ENCODE assay signal across 26 cellular contexts in genomic region chr16:75599452-75600277, GRCh38. TPM values are rescaled to one million over a fixed set of nuclear protein-coding genes. Genes with fewer than 3 reads are reported as not detected.
DNase-seq lines count a peak whose midpoint lies in the region; TF ChIP-seq lines count a peak whose summit lies in the region.
"Had no signal": no experiment of that assay in that cellular context is flagged by ENCODE, and none has a peak within 500 bp of the region (broad histone marks: within the 10 kb centered on the region; RNA-seq: fewer than 3 reads in every experiment).

No MANE protein-coding gene starts in this region.

- no peaks in the 10 kb centered on the region for H3K79me2 ChIP-seq in GM23248 (ENCODE audit: insufficient read depth)

- in situ Hi-C loops in GM23248 (cut with MboI), result loop anchor here (25.0 kb wide), 1 partner anchor 387 kb away; the partner anchor contains the start of genes CTRB1 and CTRB2

- H3K27ac Mint-ChIP-seq in brain (peak overlapping the region in 3 of 5 experiments; percentile 65 to 79 (median 79)), progenitor cell of endocrine pancreas (peak overlapping the region; percentile 92)
- H3K27ac Mint-ChIP-seq in activated T-helper 2 cell treated with anti-CD3 and anti-CD28 coated beads, Interferon-gamma antibody, Interleukin-2, Interleukin-4, amounts not matched to agents 10 μg/mL and 5 μg/mL and 100 μg/mL, durations not matched to agents 14 hours and 24 hours and 36 hours, result no peak overlapping the region
- peak overlapping the region in 2 of 8 donors; percentile 23 to 71 for H3K27ac Mint-ChIP-seq in CD8-positive, alpha-beta memory T cell
- H3K27ac Mint-ChIP-seq: activated CD4-positive, alpha-beta T cell treated with anti-CD3 and anti-CD28 coated beads for 36 hours; memory B cell had no signal

- TF ChIP-seq CTCF in AG10803 (conservative IDR thresholded peaks at IDR 0.05; ENCODE audit: low read length) (no peak), brain (conservative IDR thresholded peaks at IDR 0.05) (no peak), progenitor cell of endocrine pancreas (IDR thresholded peaks at IDR 0.05; ENCODE audit: unreplicated experiment) (no peak)

- intact Hi-C loops in activated T-helper 2 cell treated with anti-CD3 and anti-CD28 coated beads, Interferon-gamma antibody, Interleukin-2, Interleukin-4, amounts not matched to agents 10 μg/mL and 5 μg/mL and 100 μg/mL, durations not matched to agents 14 hours and 24 hours and 36 hours (cut with micrococcal nuclease), result no loop called here

- 98% methylated on average over 6 of the region's 6 CpGs for WGBS in GM23248 (ENCODE audit: low coverage in 1 of 2, low lambda C conversion rate in 2 of 2, missing lambda C conversion rate in 2 of 2), 2 experiments

- peaks cover 9% of the 10 kb centered on the region; the same call in 1 of the 2 replicates for H3K4me1 ChIP-seq in GM23248 (ENCODE audit: insufficient read depth)
- H3K4me1 ChIP-seq in CD8-positive, alpha-beta memory T cell (ENCODE audit: insufficient read depth, low read length), result no peaks in the 10 kb centered on the region
- H3K4me1 ChIP-seq: esophagus squamous epithelium, right atrium auricular region, uterus had no signal

- H2AFZ ChIP-seq in GM23248, result no peak overlapping the region

- H3K9me3 Mint-ChIP-seq in brain (peaks cover 4 to 12% (median 4%) of the 10 kb centered on the region in 5 experiments), progenitor cell of endocrine pancreas (ENCODE audit: low read depth) (peaks cover 3% of the 10 kb centered on the region)
- peaks cover 20% of the 10 kb centered on the region for H3K9me3 Mint-ChIP-seq in activated T-helper 2 cell treated with anti-CD3 and anti-CD28 coated beads, Interferon-gamma antibody, Interleukin-2, Interleukin-4, amounts not matched to agents 10 μg/mL and 5 μg/mL and 100 μg/mL, durations not matched to agents 14 hours and 24 hours and 36 hours
- H3K9me3 Mint-ChIP-seq in CD8-positive, alpha-beta memory T cell, result peaks cover 0 to 9% (median 6%) of the 10 kb centered on the region in 5 donors

- no peak overlapping the region for H3K4me3 ChIP-seq in AG10803 (ENCODE audit: low read length)
- H3K4me3 ChIP-seq in GM23248, result no peak overlapping the region
- no peak overlapping the region for H3K4me3 ChIP-seq in CD8-positive, alpha-beta memory T cell (ENCODE audit: low read length)
- H3K4me3 ChIP-seq: esophagus squamous epithelium, right atrium auricular region, uterus had no signal

- no peaks in the 10 kb centered on the region for H3K9me2 ChIP-seq in GM23248 (ENCODE audit: insufficient read depth)

- H4K20me1 ChIP-seq in GM23248 (ENCODE audit: insufficient read depth), result no peaks in the 10 kb centered on the region

- DNase-seq in AG10803 (ENCODE audit: low read depth), result peak; percentile 9
- DNase-seq in GM23248, result peak; percentile 20
- DNase-seq in progenitor cell of endocrine pancreas (ENCODE audit: low spot score, unreplicated experiment), result no peak
- no peak for DNase-seq in DMS153 (lab: John Stamatoyannopoulos, UW)
- DNase-seq in activated T-helper 2 cell treated with anti-CD3 and anti-CD28 coated beads, Interferon-gamma antibody, Interleukin-2, Interleukin-4, amounts not matched to agents 10 μg/mL and 5 μg/mL and 100 μg/mL, durations not matched to agents 14 hours and 24 hours and 36 hours (ENCODE audit: low spot score), result no peak
- no peak for DNase-seq in CD8-positive, alpha-beta memory T cell
- DNase-seq: activated CD4-positive, alpha-beta T cell treated with anti-CD3 and anti-CD28 coated beads for 36 hours; activated CD8-positive, alpha-beta memory T cell treated with anti-CD3 and anti-CD28 coated beads for 24 hours; activated naive CD4-positive, alpha-beta T cell treated with anti-CD3 and anti-CD28 coated beads, Interleukin-2, amount 50 U/mL, for 16 hours; activated T-cell treated with anti-CD3 and anti-CD28 coated beads, Interleukin-2, amount 50 U/mL, for 48 hours; AML-193; DMS79 treated with DMSO at 0.1 percent for 48 hours; effector CD8-positive, alpha-beta T cell; esophagus squamous epithelium; kidney glomerular epithelial cell; naive thymus-derived CD8-positive, alpha-beta T cell; NCI-H2081; NCI-H345; NCI-H774; SIG-M5; T-helper 1 cell; uterus had no signal

- peaks cover 9% of the 10 kb centered on the region for H3K4me1 Mint-ChIP-seq in brain
- no peaks in the 10 kb centered on the region for H3K4me1 Mint-ChIP-seq in progenitor cell of endocrine pancreas (ENCODE audit: low read depth)
- peaks cover 4% of the 10 kb centered on the region for H3K4me1 Mint-ChIP-seq in activated T-helper 2 cell treated with anti-CD3 and anti-CD28 coated beads, Interferon-gamma antibody, Interleukin-2, Interleukin-4, amounts not matched to agents 10 μg/mL and 5 μg/mL and 100 μg/mL, durations not matched to agents 14 hours and 24 hours and 36 hours (ENCODE audit: low read depth)
- H3K4me1 Mint-ChIP-seq in CD8-positive, alpha-beta memory T cell, result peaks cover 3 to 12% (median 6%) of the 10 kb centered on the region in 3 donors
- H3K4me1 Mint-ChIP-seq: memory B cell had no signal

- no peaks in the 10 kb centered on the region for H3K9me3 ChIP-seq in GM23248 (ENCODE audit: low read depth)
- H3K9me3 ChIP-seq in CD8-positive, alpha-beta memory T cell (ENCODE audit: low read length), result no peaks in the 10 kb centered on the region
- H3K9me3 ChIP-seq: right atrium auricular region, uterus had no signal

- H3K27me3 Mint-ChIP-seq in brain, result peaks cover 3% of the 10 kb centered on the region
- no peaks in the 10 kb centered on the region for H3K27me3 Mint-ChIP-seq in progenitor cell of endocrine pancreas
- H3K27me3 Mint-ChIP-seq in activated T-helper 2 cell treated with anti-CD3 and anti-CD28 coated beads, Interferon-gamma antibody, Interleukin-2, Interleukin-4, amounts not matched to agents 10 μg/mL and 5 μg/mL and 100 μg/mL, durations not matched to agents 14 hours and 24 hours and 36 hours (ENCODE audit: low read depth), result no peaks in the 10 kb centered on the region
- no peaks in the 10 kb centered on the region for H3K27me3 Mint-ChIP-seq in CD8-positive, alpha-beta memory T cell
- H3K27me3 Mint-ChIP-seq: activated CD4-positive, alpha-beta T cell treated with anti-CD3 and anti-CD28 coated beads for 36 hours; memory B cell; naive thymus-derived CD8-positive, alpha-beta T cell had no signal

- H3K9ac ChIP-seq in GM23248, result no peak overlapping the region
- H3K9ac ChIP-seq: KMS-11 had no signal

- CTCF ChIA-PET in CD8-positive, alpha-beta memory T cell (lab: Charles Lee), result interaction anchor here (1.4 to 1.5 kb wide), 2 partner anchors 12 to 22 kb away, joined by 3 to 5 read pairs; no protein-coding TSS in a partner anchor

- H3K36me3 ChIP-seq in GM23248 (ENCODE audit: low read depth), result peaks cover 34% of the 10 kb centered on the region; the same call in 1 of the 2 replicates
- peaks cover 36% of the 10 kb centered on the region for H3K36me3 ChIP-seq in CD8-positive, alpha-beta memory T cell (ENCODE audit: insufficient read depth, low read length)
- H3K36me3 ChIP-seq: uterus had no signal

- no peak overlapping the region for H3K4me2 ChIP-seq in GM23248 (ENCODE audit: unreplicated experiment)
- H3K4me2 ChIP-seq: KMS-11 had no signal

- H3K27ac ChIP-seq in GM23248, result no peak overlapping the region
- no peak overlapping the region for H3K27ac ChIP-seq in CD8-positive, alpha-beta memory T cell (ENCODE audit: low read depth, low read length)
- H3K27ac ChIP-seq: esophagus squamous epithelium, KMS-11, right atrium auricular region, uterus had no signal

- H3F3A ChIP-seq in GM23248 (ENCODE audit: insufficient read depth), result 0 out of 2 replicates have a peak, but pooled peaks cover 6% of the 10 kb centered on the region

- H3K4me3 Mint-ChIP-seq in brain (no peak overlapping the region), progenitor cell of endocrine pancreas (ENCODE audit: low read depth) (no peak overlapping the region)
- no peak overlapping the region for H3K4me3 Mint-ChIP-seq in activated T-helper 2 cell treated with anti-CD3 and anti-CD28 coated beads, Interferon-gamma antibody, Interleukin-2, Interleukin-4, amounts not matched to agents 10 μg/mL and 5 μg/mL and 100 μg/mL, durations not matched to agents 14 hours and 24 hours and 36 hours (ENCODE audit: low read depth)
- H3K4me3 Mint-ChIP-seq in CD8-positive, alpha-beta memory T cell, result no peak overlapping the region
- H3K4me3 Mint-ChIP-seq: activated CD4-positive, alpha-beta T cell treated with anti-CD3 and anti-CD28 coated beads for 36 hours; memory B cell; naive thymus-derived CD8-positive, alpha-beta T cell had no signal

- H3K27me3 ChIP-seq in GM23248 (replicated peaks; ENCODE audit: insufficient read depth), result no peaks in the 10 kb centered on the region
- no peaks in the 10 kb centered on the region for H3K27me3 ChIP-seq in CD8-positive, alpha-beta memory T cell (ENCODE audit: insufficient read depth, low read length, poor library complexity, severe bottlenecking)
- H3K27me3 ChIP-seq: esophagus squamous epithelium, right atrium auricular region, uterus had no signal

- peaks cover 74% of the 10 kb centered on the region for H3K36me3 Mint-ChIP-seq in brain
- peaks cover 41% of the 10 kb centered on the region for H3K36me3 Mint-ChIP-seq in progenitor cell of endocrine pancreas (ENCODE audit: insufficient read depth)
- peaks cover 63% of the 10 kb centered on the region for H3K36me3 Mint-ChIP-seq in activated T-helper 2 cell treated with anti-CD3 and anti-CD28 coated beads, Interferon-gamma antibody, Interleukin-2, Interleukin-4, amounts not matched to agents 10 μg/mL and 5 μg/mL and 100 μg/mL, durations not matched to agents 14 hours and 24 hours and 36 hours (ENCODE audit: low read depth)
- H3K36me3 Mint-ChIP-seq in CD8-positive, alpha-beta memory T cell, result peaks cover 40 to 76% (median 42%) of the 10 kb centered on the region in 3 donors

- POLR2A ChIA-PET in CD8-positive, alpha-beta memory T cell (lab: Charles Lee), result no interaction called here

RNA-seq across cellular contexts. Expression of gene ADAT1, which starts 23.4 kb away (rescaled TPM):
- 31.3 and 40.1 TPM in 2 replicates for total RNA-seq in GM23248 (2014; rRNA removed; shearing (Covaris generic))
- polyA plus RNA-seq in GM23248 (2016; fragmentation: Nextera tagmentation; extraction: Ambion mirVana), result 18.9 and 25.8 TPM in 2 replicates
- 59.0 TPM for polyA plus RNA-seq in brain (ENCODE audit: insufficient read depth, low read depth, low replicate concordance)
- total RNA-seq in progenitor cell of endocrine pancreas, result 61.2 and 65.8 TPM in 2 replicates
- total RNA-seq in activated T-helper 2 cell treated with anti-CD3 and anti-CD28 coated beads, Interferon-gamma antibody, Interleukin-2, Interleukin-4, amounts not matched to agents 10 μg/mL and 5 μg/mL and 100 μg/mL, durations not matched to agents 14 hours and 24 hours and 36 hours, result 45.3 and 54.0 TPM in 2 replicates
- total RNA-seq in CD8-positive, alpha-beta memory T cell, result 10 to 100 TPM; 57.9 to 59.8 TPM
- polyA plus RNA-seq in CD8-positive, alpha-beta memory T cell, result 70.5 TPM

RNA-seq across cellular contexts. Expression of gene GABARAPL2, which starts 33.5 kb away (rescaled TPM):
- total RNA-seq in GM23248 (2014; rRNA removed; shearing (Covaris generic)), result 52.7 and 57.5 TPM in 2 replicates
- polyA plus RNA-seq in GM23248 (2016; fragmentation: Nextera tagmentation; extraction: Ambion mirVana) (252 and 257 TPM in 2 replicates), brain (ENCODE audit: insufficient read depth, low read depth, low replicate concordance) (294 TPM)
- total RNA-seq in progenitor cell of endocrine pancreas, result 75.0 and 79.0 TPM in 2 replicates
- total RNA-seq in activated T-helper 2 cell treated with anti-CD3 and anti-CD28 coated beads, Interferon-gamma antibody, Interleukin-2, Interleukin-4, amounts not matched to agents 10 μg/mL and 5 μg/mL and 100 μg/mL, durations not matched to agents 14 hours and 24 hours and 36 hours, result 69.2 and 69.4 TPM in 2 replicates
- total RNA-seq in CD8-positive, alpha-beta memory T cell, result 10 to 100 TPM; 61.7 to 66.2 TPM
- polyA plus RNA-seq in CD8-positive, alpha-beta memory T cell, result 331 TPM

RNA-seq across cellular contexts. Expression of gene TMEM231, which starts 43.6 kb away (rescaled TPM):
- total RNA-seq in GM23248 (2014; rRNA removed; shearing (Covaris generic)), result 14.2 and 20.3 TPM in 2 replicates
- polyA plus RNA-seq in GM23248 (2016; fragmentation: Nextera tagmentation; extraction: Ambion mirVana) (12.7 and 13.5 TPM in 2 replicates), brain (ENCODE audit: insufficient read depth, low read depth, low replicate concordance) (14.4 TPM)
- 10.8 and 13.1 TPM in 2 replicates for total RNA-seq in progenitor cell of endocrine pancreas
- 2.7 and 3.4 TPM in 2 replicates for total RNA-seq in activated T-helper 2 cell treated with anti-CD3 and anti-CD28 coated beads, Interferon-gamma antibody, Interleukin-2, Interleukin-4, amounts not matched to agents 10 μg/mL and 5 μg/mL and 100 μg/mL, durations not matched to agents 14 hours and 24 hours and 36 hours
- 1 to 10 TPM; 5.3 to 5.4 TPM for total RNA-seq in CD8-positive, alpha-beta memory T cell
- polyA plus RNA-seq in CD8-positive, alpha-beta memory T cell, result 3.4 TPM

RNA-seq across cellular contexts. Expression of gene KARS1, which starts 47.8 kb away (rescaled TPM):
- total RNA-seq in GM23248 (2014; rRNA removed; shearing (Covaris generic)), result 114 and 117 TPM in 2 replicates
- 130 and 134 TPM in 2 replicates for polyA plus RNA-seq in GM23248 (2016; fragmentation: Nextera tagmentation; extraction: Ambion mirVana)
- polyA plus RNA-seq in brain (ENCODE audit: insufficient read depth, low read depth, low replicate concordance), result 170 TPM
- 126 and 127 TPM in 2 replicates for total RNA-seq in progenitor cell of endocrine pancreas
- total RNA-seq in activated T-helper 2 cell treated with anti-CD3 and anti-CD28 coated beads, Interferon-gamma antibody, Interleukin-2, Interleukin-4, amounts not matched to agents 10 μg/mL and 5 μg/mL and 100 μg/mL, durations not matched to agents 14 hours and 24 hours and 36 hours, result 256 and 269 TPM in 2 replicates
- total RNA-seq in CD8-positive, alpha-beta memory T cell, result 100 to 1,000 TPM; 291 to 307 TPM
- 258 TPM for polyA plus RNA-seq in CD8-positive, alpha-beta memory T cell

RNA-seq across cellular contexts. Expression of gene TERF2IP, which starts 47.9 kb away (rescaled TPM):
- 44.8 and 60.7 TPM in 2 replicates for total RNA-seq in GM23248 (2014; rRNA removed; shearing (Covaris generic))
- polyA plus RNA-seq in GM23248 (2016; fragmentation: Nextera tagmentation; extraction: Ambion mirVana) (59.8 and 66.9 TPM in 2 replicates), brain (ENCODE audit: insufficient read depth, low read depth, low replicate concordance) (340 TPM)
- 42.1 and 43.0 TPM in 2 replicates for total RNA-seq in progenitor cell of endocrine pancreas
- 73.6 and 77.6 TPM in 2 replicates for total RNA-seq in activated T-helper 2 cell treated with anti-CD3 and anti-CD28 coated beads, Interferon-gamma antibody, Interleukin-2, Interleukin-4, amounts not matched to agents 10 μg/mL and 5 μg/mL and 100 μg/mL, durations not matched to agents 14 hours and 24 hours and 36 hours
- total RNA-seq in CD8-positive, alpha-beta memory T cell, result 10 to 100 TPM; 90.6 to 91.0 TPM
- 209 TPM for polyA plus RNA-seq in CD8-positive, alpha-beta memory T cell

Comparison
In these comparisons a context has a peak if more than half of its experiments do, and no peak if none do; other contexts are left out.
1. DNase-seq: peak in AG10803 (single experiment) and GM23248 (single experiment); none in progenitor cell of endocrine pancreas (single experiment), DMS153 (single experiment), activated T-helper 2 cell treated with anti-CD3 and anti-CD28 coated beads, Interferon-gamma antibody, Interleukin-2, Interleukin-4, amounts not matched to agents 10 μg/mL and 5 μg/mL and 100 μg/mL, durations not matched to agents 14 hours and 24 hours and 36 hours (single experiment) and CD8-positive, alpha-beta memory T cell (0 of 5).